Comparison of ENCODE assay signal across 23 cellular contexts in genomic region chr12:77992760-77993159, GRCh38.
"Had no signal": no experiment of that assay in that cellular context is flagged by ENCODE, and none has a peak within 500 bp of the region (broad histone marks: within the 10 kb centered on the region; RNA-seq: fewer than 3 reads in every experiment).

No MANE protein-coding gene starts in this region.

- H3K36me3 Mint-ChIP-seq: naive B cell had no signal

- H3K4me3 Mint-ChIP-seq: activated CD4-positive, alpha-beta memory T cell treated with anti-CD3 and anti-CD28 coated beads, Interleukin-2, amount 10 ng/mL, durations not matched to agents 7 days and 5 days; activated CD4-positive, alpha-beta T cell treated with anti-CD3 and anti-CD28 coated beads, Interleukin-2, amount 10 ng/mL, durations not matched to agents 24 days and 14 days; activated naive CD4-positive, alpha-beta T cell treated with anti-CD3 and anti-CD28 coated beads for 36 hours; activated T-cell treated with anti-CD3 and anti-CD28 coated beads, Interleukin-2, amount 50 U/mL, for 72 hours; effector memory CD8-positive, alpha-beta T cell; naive B cell; neural crest cell had no signal

- H3K9me3 Mint-ChIP-seq: activated CD4-positive, alpha-beta T cell treated with anti-CD3 and anti-CD28 coated beads, Interleukin-2, amount 10 ng/mL, durations not matched to agents 24 days and 14 days; activated naive CD4-positive, alpha-beta T cell treated with anti-CD3 and anti-CD28 coated beads for 36 hours; neural crest cell had no signal

- H3K4me3 ChIP-seq: cardiac muscle cell, gastroesophageal sphincter, prostate gland, right atrium auricular region, tibial artery had no signal

- H3K4me1 ChIP-seq: gastroesophageal sphincter, prostate gland, right atrium auricular region, tibial artery had no signal

- H3K4me1 Mint-ChIP-seq: activated CD4-positive, alpha-beta memory T cell treated with anti-CD3 and anti-CD28 coated beads, Interleukin-2, amount 10 ng/mL, durations not matched to agents 7 days and 5 days; activated CD4-positive, alpha-beta T cell treated with anti-CD3 and anti-CD28 coated beads, Interleukin-2, amount 10 ng/mL, durations not matched to agents 24 days and 14 days; naive B cell had no signal

- DNase-seq: activated CD4-positive, alpha-beta memory T cell treated with anti-CD3 and anti-CD28 coated beads, Interleukin-2, amount 10 ng/mL, durations not matched to agents 7 days and 5 days; activated CD4-positive, alpha-beta T cell treated with anti-CD3 and anti-CD28 coated beads, Interleukin-2, amount 10 ng/mL, durations not matched to agents 24 days and 14 days; activated effector memory CD4-positive, alpha-beta T cell treated with Interleukin-2 at 50 U/mL for 16 hours; activated naive CD4-positive, alpha-beta T cell treated with anti-CD3 and anti-CD28 coated beads for 36 hours; activated T-cell treated with anti-CD3 and anti-CD28 coated beads, Interleukin-2, amount 50 U/mL, for 72 hours; amygdala; effector memory CD8-positive, alpha-beta T cell; head of caudate nucleus; left cardiac atrium; mesenchymal stem cell; naive B cell; stimulated activated CD4-positive, alpha-beta T cell treated with anti-CD3 and anti-CD28 coated beads, Interleukin-4, amount 100 ng/mL, for 4 hours; stimulated activated naive CD8-positive, alpha-beta T cell treated with anti-CD3 and anti-CD28 coated beads, Interleukin-15, Interleukin-2, amounts not matched to agents 100 U/mL and 50 U/mL, for 24 hours; tibial artery had no signal

- H3K36me3 ChIP-seq: cardiac muscle cell, gastroesophageal sphincter, prostate gland, right atrium auricular region, tibial artery had no signal

- ATAC-seq: activated CD4-positive, CD25-positive, alpha-beta regulatory T cell treated with anti-CD3 and anti-CD28 coated beads, Interleukin-2, amount 50 U/mL, for 24 hours; activated T-cell treated with anti-CD3 and anti-CD28 coated beads, Interleukin-2, amount 50 U/mL, for 72 hours; effector memory CD8-positive, alpha-beta T cell; esophagus mucosa; gastroesophageal sphincter; left cardiac atrium; stimulated activated naive CD8-positive, alpha-beta T cell treated with anti-CD3 and anti-CD28 coated beads, Interleukin-15, Interleukin-2, amounts not matched to agents 100 U/mL and 50 U/mL, for 24 hours had no signal

- H3K27ac ChIP-seq: cardiac muscle cell, gastroesophageal sphincter, prostate gland, right atrium auricular region, tibial artery, VCaP had no signal

- H3K27ac Mint-ChIP-seq: activated CD4-positive, alpha-beta memory T cell treated with anti-CD3 and anti-CD28 coated beads, Interleukin-2, amount 10 ng/mL, durations not matched to agents 7 days and 5 days; activated CD4-positive, alpha-beta T cell treated with anti-CD3 and anti-CD28 coated beads, Interleukin-2, amount 10 ng/mL, durations not matched to agents 24 days and 14 days; activated naive CD4-positive, alpha-beta T cell treated with anti-CD3 and anti-CD28 coated beads for 36 hours; activated T-cell treated with anti-CD3 and anti-CD28 coated beads, Interleukin-2, amount 50 U/mL, for 72 hours; effector memory CD8-positive, alpha-beta T cell; naive B cell had no signal

- H3K27me3 Mint-ChIP-seq: activated CD4-positive, alpha-beta memory T cell treated with anti-CD3 and anti-CD28 coated beads, Interleukin-2, amount 10 ng/mL, durations not matched to agents 7 days and 5 days; activated CD4-positive, alpha-beta T cell treated with anti-CD3 and anti-CD28 coated beads, Interleukin-2, amount 10 ng/mL, durations not matched to agents 24 days and 14 days; effector memory CD8-positive, alpha-beta T cell had no signal

- H3K27me3 ChIP-seq: cardiac muscle cell, gastroesophageal sphincter, right atrium auricular region, tibial artery had no signal

- H3K9me3 ChIP-seq: gastroesophageal sphincter, prostate gland, right atrium auricular region, tibial artery had no signal

- FAIRE-seq: endothelial cell of umbilical vein had no signal
